9 cellular contexts compared by ENCODE assay signal in the genomic region with DNA sequence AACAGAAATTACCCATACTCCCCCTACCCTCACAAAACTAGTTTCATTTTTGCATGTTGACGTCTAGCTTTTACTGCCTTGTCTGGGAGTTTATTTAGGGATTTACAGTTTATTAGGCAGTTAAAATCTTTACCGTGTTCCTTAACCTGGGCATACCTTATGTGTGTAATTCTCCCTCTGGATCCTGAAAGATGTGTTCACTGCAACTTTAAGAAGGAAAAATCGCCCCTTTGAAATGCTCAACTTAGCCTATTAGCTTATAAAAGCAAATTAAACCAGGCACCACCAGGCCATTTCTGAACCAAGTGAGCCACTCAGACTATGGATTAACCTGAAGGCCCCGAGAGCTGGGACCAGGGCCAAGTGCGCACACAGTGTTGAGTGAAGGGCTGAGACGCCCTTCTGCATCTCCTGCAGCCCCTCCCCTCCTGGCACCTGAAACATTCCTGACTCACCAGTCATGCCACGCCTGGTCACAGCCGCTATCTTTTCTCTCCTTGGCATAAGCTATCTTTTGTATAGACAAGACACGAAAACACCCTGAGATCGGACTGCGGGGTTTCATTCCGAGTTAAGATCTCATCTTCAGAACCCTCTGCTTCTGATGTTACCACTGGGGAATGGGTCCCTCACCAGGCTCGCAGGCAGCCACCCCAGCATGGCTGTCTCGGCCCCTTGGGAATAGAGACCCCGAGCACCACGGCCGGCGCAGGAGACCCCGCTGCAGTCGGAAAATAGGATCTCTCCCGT.
DNase-seq lines count a peak whose midpoint lies in the region; ATAC-seq and TF ChIP-seq lines count a peak whose summit lies in the region.
"Had no signal": no experiment of that assay in that cellular context is flagged by ENCODE, and none has a peak within 500 bp of the region (broad histone marks: within the 10 kb centered on the region; RNA-seq: fewer than 3 reads in every experiment).

No MANE protein-coding gene starts in this region.

- TF ChIP-seq CTCF in endodermal cell (conservative IDR thresholded peaks at IDR 0.05) (no peak), osteoblast (IDR thresholded peaks at IDR 0.05; ENCODE audit: extremely low read depth, low read depth, low read length) (no peak), Caco-2 (IDR thresholded peaks at IDR 0.05; ENCODE audit: insufficient read depth in 1 of 2, low read depth in 1 of 2, low read length in 1 of 2, severe bottlenecking in 1 of 2, unreplicated experiment in 1 of 2) (no peak)

- no peak overlapping the region for H2AFZ ChIP-seq in osteoblast (ENCODE audit: low read length)

- H3K4me3 ChIP-seq in endodermal cell (ENCODE audit: low read length), result no peak overlapping the region
- no peak overlapping the region for H3K4me3 ChIP-seq in osteoblast (ENCODE audit: insufficient read depth, low read length)
- no peak overlapping the region for H3K4me3 ChIP-seq in Caco-2 (ENCODE audit: low read depth, low read length)

- H3K36me3 ChIP-seq in endodermal cell (ENCODE audit: control insufficient read depth, insufficient read depth, low read length), result peaks cover 79% of the 10 kb centered on the region
- no peaks in the 10 kb centered on the region for H3K36me3 ChIP-seq in osteoblast (ENCODE audit: insufficient read depth, low read length)
- H3K36me3 ChIP-seq in Caco-2 (ENCODE audit: control insufficient read depth, insufficient read depth, low read length), result no peaks in the 10 kb centered on the region

- no peaks in the 10 kb centered on the region for H3K9me3 ChIP-seq in endodermal cell (ENCODE audit: control insufficient read depth, low read length)
- no peaks in the 10 kb centered on the region for H3K9me3 ChIP-seq in osteoblast (ENCODE audit: low read depth, low read length)
- no peaks in the 10 kb centered on the region for H3K9me3 ChIP-seq in Caco-2

- no TSS peak for BruUV-seq in Caco-2 (replicated peaks; lab: Mats Ljungman, UMichigan)

- intact Hi-C loops in Caco-2 (cut with micrococcal nuclease; ENCODE audit: unreplicated experiment), result no loop called here

- H3K27ac Mint-ChIP-seq in endodermal cell (peak overlapping the region; percentile 42), Caco-2 (ENCODE audit: unreplicated experiment) (no peak overlapping the region)
- H3K27ac Mint-ChIP-seq in activated T-cell treated with anti-CD3 and anti-CD28 coated beads, Interleukin-2, amount 50 U/mL, for 24 hours, result no peak overlapping the region

- peak overlapping the region; percentile 26 for H3K9ac ChIP-seq in endodermal cell (ENCODE audit: extremely low read depth, low read length, poor library complexity, severe bottlenecking)

- H3K36me3 Mint-ChIP-seq in endodermal cell (ENCODE audit: low read depth), result peaks cover 9% of the 10 kb centered on the region
- no peaks in the 10 kb centered on the region for H3K36me3 Mint-ChIP-seq in activated T-cell treated with anti-CD3 and anti-CD28 coated beads, Interleukin-2, amount 50 U/mL, for 24 hours (ENCODE audit: low read depth)
- H3K36me3 Mint-ChIP-seq in Caco-2 (ENCODE audit: insufficient read depth, unreplicated experiment), result peaks cover 5% of the 10 kb centered on the region

- H3K79me2 ChIP-seq in osteoblast (ENCODE audit: insufficient read depth, low read length), result no peaks in the 10 kb centered on the region

- no peaks in the 10 kb centered on the region for H3K9me3 Mint-ChIP-seq in endodermal cell
- no peaks in the 10 kb centered on the region for H3K9me3 Mint-ChIP-seq in activated T-cell treated with anti-CD3 and anti-CD28 coated beads, Interleukin-2, amount 50 U/mL, for 24 hours
- no peaks in the 10 kb centered on the region for H3K9me3 Mint-ChIP-seq in Caco-2 (ENCODE audit: unreplicated experiment)

- ATAC-seq in HG03457 (IDR thresholded peaks at IDR 0.05; ENCODE audit: unreplicated experiment) (no peak), GM21737 (IDR thresholded peaks at IDR 0.05; ENCODE audit: unreplicated experiment) (no peak)

- H4K20me1 ChIP-seq in osteoblast (ENCODE audit: insufficient read depth, low read length), result no peaks in the 10 kb centered on the region

- peak; percentile 82 for DNase-seq in DMS153 (lab: John Stamatoyannopoulos, UW)
- peak; percentile 18 for DNase-seq in NCI-H2227 treated with DMSO at 0.1 percent for 48 hours (lab: John Stamatoyannopoulos, UW)
- peak; percentile 50 for DNase-seq in endodermal cell
- DNase-seq in osteoblast (ENCODE audit: insufficient read length, low spot score, missing footprints), result peak; percentile 85
- DNase-seq in activated T-cell treated with anti-CD3 and anti-CD28 coated beads, Interleukin-2, amount 50 U/mL, for 24 hours, result no peak
- DNase-seq in Caco-2, result no peak
- DNase-seq: stimulated activated CD4-positive, alpha-beta T cell treated with anti-CD3 and anti-CD28 coated beads, Interleukin-1b, Interleukin-23, amount 100 ng/mL, for 48 hours had no signal

- H3K4me1 Mint-ChIP-seq in endodermal cell (peaks cover 56% of the 10 kb centered on the region), Caco-2 (ENCODE audit: low read depth, unreplicated experiment) (no peaks in the 10 kb centered on the region)
- H3K4me1 Mint-ChIP-seq in activated T-cell treated with anti-CD3 and anti-CD28 coated beads, Interleukin-2, amount 50 U/mL, for 24 hours (ENCODE audit: low read depth), result no peaks in the 10 kb centered on the region

- CTCF ChIA-PET in Caco-2 (lab: Charles Lee), result no interaction called here

- WGBS in endodermal cell (ENCODE audit: insufficient coverage in 1 of 2, insufficient read length in 1 of 2), 2 experiments, result 92 to 94% methylated on average over 19 to 21 of the region's 21 CpGs

- no peak overlapping the region for H3K4me3 Mint-ChIP-seq in endodermal cell
- H3K4me3 Mint-ChIP-seq in activated T-cell treated with anti-CD3 and anti-CD28 coated beads, Interleukin-2, amount 50 U/mL, for 24 hours, result no peak overlapping the region
- H3K4me3 Mint-ChIP-seq in Caco-2 (ENCODE audit: unreplicated experiment), result no peak overlapping the region

- H3K27me3 ChIP-seq in endodermal cell (ENCODE audit: control insufficient read depth, insufficient read depth, low read length, poor library complexity, severe bottlenecking), result no peaks in the 10 kb centered on the region
- H3K27me3 ChIP-seq in osteoblast (ENCODE audit: insufficient read depth, low read length), result peaks cover 69% of the 10 kb centered on the region
- no peaks in the 10 kb centered on the region for H3K27me3 ChIP-seq in Caco-2 (replicated peaks; ENCODE audit: control insufficient read depth, insufficient read depth, low read length)

- H3K4me1 ChIP-seq in endodermal cell (ENCODE audit: control insufficient read depth, insufficient read depth, low read length), result peaks cover 25% of the 10 kb centered on the region
- no peaks in the 10 kb centered on the region for H3K4me1 ChIP-seq in osteoblast (ENCODE audit: insufficient read depth, low read length)
- H3K4me1 ChIP-seq in Caco-2, result no peaks in the 10 kb centered on the region

- no peak overlapping the region for H3K27ac ChIP-seq in endodermal cell (ENCODE audit: low read depth, low read length)
- no peak overlapping the region for H3K27ac ChIP-seq in osteoblast (ENCODE audit: low read depth, low read length)

- POLR2A ChIA-PET in Caco-2 (lab: Charles Lee), result no interaction called here

- H3K4me2 ChIP-seq in osteoblast (ENCODE audit: insufficient read depth, low read length), result no peak overlapping the region

- H3K27me3 Mint-ChIP-seq in endodermal cell (ENCODE audit: insufficient read depth) (no peaks in the 10 kb centered on the region), Caco-2 (ENCODE audit: insufficient read depth, unreplicated experiment) (peaks cover 2% of the 10 kb centered on the region)
- peaks cover 33% of the 10 kb centered on the region for H3K27me3 Mint-ChIP-seq in activated T-cell treated with anti-CD3 and anti-CD28 coated beads, Interleukin-2, amount 50 U/mL, for 24 hours

Comparison
In these comparisons a context has a peak if more than half of its experiments do, and no peak if none do; other contexts are left out.
1. DNase-seq: peak in DMS153 (single experiment), NCI-H2227 treated with DMSO at 0.1 percent for 48 hours (single experiment), endodermal cell (single experiment) and osteoblast (single experiment); none in activated T-cell treated with anti-CD3 and anti-CD28 coated beads, Interleukin-2, amount 50 U/mL, for 24 hours (single experiment) and Caco-2 (0 of 2).